ENCODE assay signal across 19 cellular contexts in genomic region chr7:87146740-87147386, GRCh38. TPM values are rescaled to one million over a fixed set of nuclear protein-coding genes. Genes with fewer than 3 reads are reported as not detected.
DNase-seq lines count a peak whose midpoint lies in the region; ATAC-seq and TF ChIP-seq lines count a peak whose summit lies in the region.
"Had no signal": no experiment of that assay in that cellular context is flagged by ENCODE, and none has a peak within 500 bp of the region (broad histone marks: within the 10 kb centered on the region; RNA-seq: fewer than 3 reads in every experiment).

No MANE protein-coding gene starts in this region.

- H2BK120ac ChIP-seq in H9 (ENCODE audit: low read depth, low read length, poor library complexity, severe bottlenecking) = no peak overlapping the region

- TF ChIP-seq CTCF in H9 (conservative IDR thresholded peaks at IDR 0.05) (no peak), gastrocnemius medialis (IDR thresholded peaks at IDR 0.05 in 4 of 5, conservative IDR thresholded peaks at IDR 0.05 in 1 of 5) (no peak)

- no peak overlapping the region for H2BK15ac ChIP-seq in H9 (ENCODE audit: low read depth, low read length)

- peaks cover under 1% of the 10 kb centered on the region for H3K23me2 ChIP-seq in H9 (ENCODE audit: insufficient read length, low read depth, low read length, poor library complexity, severe bottlenecking)

- no peaks in the 10 kb centered on the region for H3K9me3 Mint-ChIP-seq in H9
- H3K9me3 Mint-ChIP-seq: naive B cell had no signal

- H3K79me1 ChIP-seq in H9 (ENCODE audit: insufficient read depth, low read depth, low read length, poor library complexity, severe bottlenecking) = no peaks in the 10 kb centered on the region

- no peak overlapping the region for H4K8ac ChIP-seq in H9 (replicated peaks; ENCODE audit: insufficient read length, low read depth, low read length)

- in situ Hi-C loops in gastrocnemius medialis (cut with MboI; ENCODE audit: low sequenced_read_pairs in 4 of 4) = loop anchor here in 2 of 4 donors (10.0 kb wide), 1 partner anchor 212 kb away; no protein-coding TSS in a partner anchor

- H3K9ac ChIP-seq in H9 (ENCODE audit: extremely low read depth, insufficient read length, low read length) = no peak overlapping the region
- H3K9ac ChIP-seq: KMS-11, parathyroid adenoma had no signal

- H3K18ac ChIP-seq in H9 (ENCODE audit: insufficient read length, low read depth, low read length) = no peak overlapping the region

- no peak overlapping the region for H3T11ph ChIP-seq in H9 (ENCODE audit: low read length)

- H2AK5ac ChIP-seq in H9 (ENCODE audit: insufficient read length, low read length) = no peak overlapping the region

- peaks cover 6 to 7% of the 10 kb centered on the region in 2 experiments; a peak in 3 of 4 replicates for H3K4me1 Mint-ChIP-seq in H9

- peak; percentile 41 for DNase-seq in H9
- DNase-seq in NCI-H446 treated with DMSO at 0.1 percent for 48 hours (lab: John Stamatoyannopoulos, UW) = peak; percentile 25
- DNase-seq in right cardiac atrium = peak; percentile 17 to 67 (median 64)
- DNase-seq in gastrocnemius medialis = peak; percentile 5 to 33
- DNase-seq in NAMALWA (ENCODE audit: low spot score) = no peak
- no peak for DNase-seq in HUDEP-2 (lab: John Stamatoyannopoulos, UW; ENCODE audit: unreplicated experiment in 76 of 76)
- DNase-seq in head of caudate nucleus = no peak
- DNase-seq: activated CD4-positive, alpha-beta T cell treated with anti-CD3 and anti-CD28 coated beads, Interleukin-2, amount 50 U/mL, for 1 hour; activated naive CD4-positive, alpha-beta T cell treated with Interleukin-2 at 50 U/mL for 16 hours; GF-D8; naive B cell; NCI-H1417; NCI-H226 had no signal

- H4K20me1 ChIP-seq in H9 (ENCODE audit: control insufficient read depth, insufficient read depth, insufficient read length) = no peaks in the 10 kb centered on the region

- no peak overlapping the region for H4K91ac ChIP-seq in H9 (ENCODE audit: insufficient read length, low read depth, low read length)

- H2BK20ac ChIP-seq in H9 (ENCODE audit: low read depth, low read length, poor library complexity, severe bottlenecking) = no peak overlapping the region

- H3K27ac Mint-ChIP-seq in H9 = no peak overlapping the region; a peak in 1 of 7 replicates
- H3K27ac Mint-ChIP-seq: naive B cell had no signal

- no peaks in the 10 kb centered on the region for H3K36me3 ChIP-seq in gastrocnemius medialis
- H3K36me3 ChIP-seq: ascending aorta had no signal

- H3K9me3 ChIP-seq in H9 (ENCODE audit: control insufficient read depth, low read depth, low read length) (no peaks in the 10 kb centered on the region), right cardiac atrium (ENCODE audit: control insufficient read depth, low read length) (no peaks in the 10 kb centered on the region), gastrocnemius medialis (no peaks in the 10 kb centered on the region)
- H3K9me3 ChIP-seq: ascending aorta, testis had no signal

- H4K5ac ChIP-seq in H9 (ENCODE audit: insufficient read length, low read depth, low read length) = no peak overlapping the region

- H3K23ac ChIP-seq in H9 (ENCODE audit: insufficient read length, low read depth, low read length) = no peak overlapping the region

- H3K79me2 ChIP-seq in H9 (ENCODE audit: insufficient read depth, low read length) = no peaks in the 10 kb centered on the region
- H3K79me2 ChIP-seq: parathyroid adenoma had no signal

- no CpG with 5 or more reads among the region's 25 CpGs for WGBS in H9 (ENCODE audit: extremely low coverage, insufficient read length, low lambda C conversion rate)
- 84% methylated on average over 25 of the region's 25 CpGs for WGBS in right cardiac atrium

- H3K4me2 ChIP-seq in H9 (ENCODE audit: insufficient read depth, insufficient read length, low read length) = no peak overlapping the region
- H3K4me2 ChIP-seq: KMS-11 had no signal

- ATAC-seq in right cardiac atrium (peak; percentile 44 to 55), gastrocnemius medialis (peak in 1 of 2 donors; percentile 58)
- ATAC-seq: left lobe of liver had no signal

- no peak overlapping the region for H3K4ac ChIP-seq in H9 (ENCODE audit: low read depth, low read length)

- H3K4me3 ChIP-seq in right cardiac atrium (ENCODE audit: low read length) (no peak overlapping the region), gastrocnemius medialis (peak overlapping the region in 3 of 4 donors; percentile 15 to 38 (median 24))
- H3K4me3 ChIP-seq: ascending aorta, SK-N-MC, testis had no signal

- TF ChIP-seq POLR2A in gastrocnemius medialis (IDR thresholded peaks at IDR 0.05) = no peak

- no peaks in the 10 kb centered on the region for H3K36me3 Mint-ChIP-seq in H9 (ENCODE audit: insufficient read depth in 1 of 3, low read depth in 3 of 3)
- H3K36me3 Mint-ChIP-seq: naive B cell had no signal

- H3K27me3 ChIP-seq in H9 (ENCODE audit: insufficient read depth, low read length) = no peaks in the 10 kb centered on the region
- no peaks in the 10 kb centered on the region for H3K27me3 ChIP-seq in right cardiac atrium (ENCODE audit: control insufficient read depth, insufficient read depth)
- H3K27me3 ChIP-seq in gastrocnemius medialis = no peaks in the 10 kb centered on the region
- H3K27me3 ChIP-seq: ascending aorta, testis had no signal

- H3K56ac ChIP-seq in H9 (ENCODE audit: insufficient read length, low read depth, low read length) = no peak overlapping the region

- no peak overlapping the region for H2BK12ac ChIP-seq in H9 (ENCODE audit: insufficient read length, low read depth, low read length)

- no peak overlapping the region for H3K4me3 Mint-ChIP-seq in H9
- H3K4me3 Mint-ChIP-seq: naive B cell had no signal

- no peaks in the 10 kb centered on the region for H3K4me1 ChIP-seq in H9 (ENCODE audit: insufficient read depth, low read length)
- H3K4me1 ChIP-seq in right cardiac atrium (ENCODE audit: control insufficient read depth, insufficient read depth, low read length) = no peaks in the 10 kb centered on the region
- H3K4me1 ChIP-seq in gastrocnemius medialis = peaks cover 10 to 15% of the 10 kb centered on the region in 2 donors
- H3K4me1 ChIP-seq: testis had no signal

- intact Hi-C loops in right cardiac atrium (cut with DNase I) = loop anchor here (5.0 kb wide), 2 partner anchors 210 to 220 kb away; no protein-coding TSS in a partner anchor
- intact Hi-C loops in gastrocnemius medialis (cut with DNase I; ENCODE audit: low total_unique reads) = no loop called here
- intact Hi-C loops in head of caudate nucleus (cut with DNase I) = no loop called here

- H2BK5ac ChIP-seq in H9 (ENCODE audit: insufficient read length, low read length) = no peak overlapping the region

- no peak overlapping the region for H3K14ac ChIP-seq in H9 (ENCODE audit: insufficient read depth, low read length)

- no peak overlapping the region for H3K27ac ChIP-seq in H9 (ENCODE audit: insufficient read length, low read depth, low read length)
- H3K27ac ChIP-seq in right cardiac atrium (ENCODE audit: low read length) = no peak overlapping the region
- peak overlapping the region in 2 of 4 donors; percentile 0 to 6 for H3K27ac ChIP-seq in gastrocnemius medialis
- H3K27ac ChIP-seq: ascending aorta, KMS-11, parathyroid adenoma, SK-N-MC, testis had no signal

- H2AFZ ChIP-seq in H9 (ENCODE audit: low read length) = no peak overlapping the region
- H2AFZ ChIP-seq: parathyroid adenoma had no signal

- H3K27me3 Mint-ChIP-seq in H9 (ENCODE audit: low read depth) = no peaks in the 10 kb centered on the region
- H3K27me3 Mint-ChIP-seq: naive B cell had no signal

RNA-seq across cellular contexts. Expression of gene DMTF1, which starts 5.4 kb away (rescaled TPM):
- total RNA-seq in H9 (2021) (102 and 111 TPM in 2 replicates), right cardiac atrium (10 to 100 TPM; 33.5 to 36.5 (median 36.0) TPM), gastrocnemius medialis (10 to 100 TPM; 10.6 to 31.9 (median 13.1) TPM)
- 23.7 TPM for polyA plus RNA-seq in right cardiac atrium

Comparison
In these comparisons a context has a peak if more than half of its experiments do, and no peak if none do; other contexts are left out.
1. DNase-seq: peak in H9 (single experiment), NCI-H446 treated with DMSO at 0.1 percent for 48 hours (single experiment), right cardiac atrium (3 of 3) and gastrocnemius medialis (2 of 2); none in NAMALWA (single experiment), HUDEP-2 (0 of 76) and head of caudate nucleus (0 of 42).
2. intact Hi-C loops: an anchor here in right cardiac atrium (5.0 kb wide); none called in gastrocnemius medialis and head of caudate nucleus.